ENCODE assay signal across 15 cellular contexts in the genomic region with DNA sequence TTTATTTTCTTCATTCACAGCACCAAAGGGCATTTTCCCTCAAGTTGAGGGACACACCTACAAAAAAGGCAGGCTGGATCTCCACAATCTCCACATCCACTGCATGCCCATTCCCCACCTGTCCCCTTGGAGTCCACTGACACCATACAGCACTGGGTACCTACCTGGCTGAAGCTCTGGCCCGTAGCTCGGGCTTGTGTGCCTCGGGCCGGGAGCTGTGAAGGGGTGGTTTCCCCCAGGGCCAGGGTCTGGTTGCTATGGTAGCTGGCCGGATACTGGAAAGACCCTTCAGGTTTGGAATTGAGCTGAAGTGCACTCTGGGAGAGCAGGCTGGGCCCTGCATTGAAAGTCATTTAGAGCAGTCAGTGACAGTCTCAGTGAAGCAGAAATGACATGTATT.
A peak's percentile ranks its signal among the peaks of the same experiment; 100 is the strongest.
DNase-seq lines count a peak whose midpoint lies in the region; TF ChIP-seq lines count a peak whose summit lies in the region.
"Had no signal": no experiment of that assay in that cellular context is flagged by ENCODE, and none has a peak within 500 bp of the region (broad histone marks: within the 10 kb centered on the region; RNA-seq: fewer than 3 reads in every experiment).

No MANE protein-coding gene starts in this region.

- DNase-seq in ELF-1 (ENCODE audit: low read depth, low spot score), result peak; percentile 4
- peak; percentile 25 for DNase-seq in NCI-H2227 (lab: John Stamatoyannopoulos, UW; ENCODE audit: unreplicated experiment)
- peak; percentile 83 for DNase-seq in retina
- no peak for DNase-seq in NCI-H748 (lab: John Stamatoyannopoulos, UW; ENCODE audit: unreplicated experiment)
- DNase-seq in type B pancreatic cell (ENCODE audit: extremely low spot score, unreplicated experiment), result no peak
- no peak for DNase-seq in foreskin melanocyte
- DNase-seq: Calu3; CD8-positive, alpha-beta T cell; DMS53; DND-41; EL; GM23248; HCEC 1CT had no signal

- H3K4me1 Mint-ChIP-seq in brain, result peaks cover 46% of the 10 kb centered on the region
- H3K4me1 Mint-ChIP-seq in type B pancreatic cell (ENCODE audit: unreplicated experiment), result no peaks in the 10 kb centered on the region
- H3K4me1 Mint-ChIP-seq: B cell had no signal

- H3K27ac Mint-ChIP-seq in brain (peak overlapping the region; percentile 38 to 90 (median 81)), type B pancreatic cell (no peak overlapping the region)
- H3K27ac Mint-ChIP-seq: B cell; CD8-positive, alpha-beta T cell had no signal

- H3K36me3 Mint-ChIP-seq in brain (peaks cover 8% of the 10 kb centered on the region), type B pancreatic cell (no peaks in the 10 kb centered on the region)
- H3K36me3 Mint-ChIP-seq: CD8-positive, alpha-beta T cell had no signal

- H3K9me3 Mint-ChIP-seq in brain (no peaks in the 10 kb centered on the region), type B pancreatic cell (no peaks in the 10 kb centered on the region)
- H3K9me3 Mint-ChIP-seq: CD8-positive, alpha-beta T cell had no signal

- no peaks in the 10 kb centered on the region for H3K27me3 Mint-ChIP-seq in brain
- H3K27me3 Mint-ChIP-seq in type B pancreatic cell, result peaks cover 10% of the 10 kb centered on the region

- H3K4me3 Mint-ChIP-seq in brain (peak overlapping the region in 3 of 5 experiments; percentile 27 to 61 (median 56)), type B pancreatic cell (no peak overlapping the region)
- H3K4me3 Mint-ChIP-seq: B cell; CD8-positive, alpha-beta T cell had no signal

- TF ChIP-seq CTCF in brain (conservative IDR thresholded peaks at IDR 0.05) (no peak), type B pancreatic cell (conservative IDR thresholded peaks at IDR 0.05) (no peak)

Comparison
In these comparisons a context has a peak if more than half of its experiments do, and no peak if none do; other contexts are left out.
1. DNase-seq: peak in ELF-1 (single experiment), NCI-H2227 (single experiment) and retina (single experiment); none in NCI-H748 (single experiment), type B pancreatic cell (single experiment) and foreskin melanocyte (single experiment).